In genomic region chr7:4906682-4907081, GRCh38 we compare ENCODE assay signal across 2 cellular contexts.
TF ChIP-seq lines count a peak whose summit lies in the region.

No MANE protein-coding gene starts in this region.

TF ChIP-seq in IMR-90, 13 proteins besides CTCF, POLR2A, EP300 and RAD21:
- no peak for TF ChIP-seq MAZ (IDR thresholded peaks at IDR 0.05; ENCODE audit: borderline replicate concordance, low read depth, low read length)
- TF ChIP-seq NFE2L2 (IDR thresholded peaks at IDR 0.05; ENCODE audit: low read depth, low read length): no peak
- no peak for TF ChIP-seq ELK1 (IDR thresholded peaks at IDR 0.05; ENCODE audit: borderline replicate concordance, low read depth, low read length)
- no peak for TF ChIP-seq CHD1 (IDR thresholded peaks at IDR 0.05; ENCODE audit: low read depth, low read length)
- TF ChIP-seq CEBPB (IDR thresholded peaks at IDR 0.05; ENCODE audit: low read depth, low read length): no peak
- TF ChIP-seq BHLHE40 (IDR thresholded peaks at IDR 0.05; ENCODE audit: low read depth, low read length): no peak
- TF ChIP-seq MXI1 (IDR thresholded peaks at IDR 0.05; ENCODE audit: borderline replicate concordance, low read depth, low read length): no peak
- TF ChIP-seq USF2 (IDR thresholded peaks at IDR 0.05; ENCODE audit: low read depth, low read length): no peak

TF ChIP-seq in K562, 482 proteins besides CTCF, POLR2A, EP300 and RAD21:
- TF ChIP-seq ATF7 (IDR thresholded peaks at IDR 0.05) (peak; percentile 89), USF2 (CRISPR knock-in tag; IDR thresholded peaks at IDR 0.05) (no peak), POLR2G (IDR thresholded peaks at IDR 0.05; ENCODE audit: low read depth, low read length) (no peak), MLLT1 (IDR thresholded peaks at IDR 0.05) (peak in 1 of 2 experiments; percentile 98; a peak in 2 of 4 replicates), FOXK1 (CRISPR knock-in tag; IDR thresholded peaks at IDR 0.05; ENCODE audit: borderline replicate concordance) (no peak), ZNF707 (CRISPR knock-in tag; conservative IDR thresholded peaks at IDR 0.05) (no peak), CREM (IDR thresholded peaks at IDR 0.05; ENCODE audit: low read depth) (peak; percentile 68), HINFP (tag; conservative IDR thresholded peaks at IDR 0.05; ENCODE audit: low read depth) (no peak), ZMIZ1 (IDR thresholded peaks at IDR 0.05; ENCODE audit: low read depth in 2 of 2, low read length in 2 of 2) (peak in 1 of 2 experiments; percentile 80; a peak in 2 of 4 replicates), ZNF23 (CRISPR knock-in tag; IDR thresholded peaks at IDR 0.05) (peak; percentile 97), ZBTB17 (CRISPR knock-in tag; IDR thresholded peaks at IDR 0.05) (peak; percentile 98), JUND (IDR thresholded peaks at IDR 0.05; ENCODE audit: borderline replicate concordance, low read depth, low read length) (peak; percentile 81), JUND (tag; IDR thresholded peaks at IDR 0.05; ENCODE audit: borderline replicate concordance, low read depth, low read length) (peak; percentile 75; the same call in 2 of the 3 replicates), ATF3 (IDR thresholded peaks at IDR 0.05) (peak; percentile 66), ATF3 (CRISPR knock-in tag; conservative IDR thresholded peaks at IDR 0.05) (0 out of 2 replicates have a peak, but pooled peaks have one; percentile 29), CREB1 (IDR thresholded peaks at IDR 0.05) (peak; percentile 16; the same call in 1 of the 2 replicates), CREB1 (CRISPR knock-in tag; IDR thresholded peaks at IDR 0.05) (no peak), HNRNPUL1 (IDR thresholded peaks at IDR 0.05; ENCODE audit: low read length) (no peak)
